ENCODE assay signal across 11 cellular contexts in the genomic region with DNA sequence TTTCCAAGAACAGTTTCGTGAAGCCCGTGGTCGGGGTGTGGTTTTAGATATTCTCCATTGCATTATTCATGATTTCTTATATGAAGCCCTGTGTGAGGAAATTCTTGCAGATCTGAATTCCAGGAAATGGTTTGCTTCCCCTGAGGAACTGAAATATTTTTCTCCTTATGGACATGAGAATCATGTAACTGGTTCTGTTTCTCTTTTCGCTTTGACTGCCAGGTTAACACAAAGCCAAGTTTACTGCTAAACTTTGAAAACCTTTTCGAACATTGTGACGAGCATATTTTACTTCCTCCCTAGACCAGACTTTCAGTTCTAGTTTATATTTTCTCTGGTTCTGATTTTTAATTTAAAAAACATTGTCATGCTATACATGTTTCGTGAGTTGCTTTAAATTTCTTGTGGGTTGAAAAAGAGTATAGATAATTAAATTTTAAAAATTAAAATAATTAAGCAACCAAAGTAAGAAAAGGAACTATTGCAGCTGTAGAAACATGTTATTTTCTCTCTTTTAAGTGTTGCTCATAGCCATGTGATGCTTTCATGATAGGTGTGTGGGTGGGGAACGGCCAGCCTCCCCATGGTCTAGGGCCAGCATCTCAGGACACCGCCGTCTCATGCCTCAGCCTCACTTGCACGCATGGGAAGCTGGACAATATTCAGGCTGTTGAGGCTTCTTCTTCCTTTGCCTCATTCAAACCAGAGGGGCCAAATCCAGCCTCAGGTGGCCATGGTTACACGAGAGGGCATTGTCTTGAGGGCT.
A peak's percentile ranks its signal among the peaks of the same experiment; 100 is the strongest.
DNase-seq lines count a peak whose midpoint lies in the region; ATAC-seq and TF ChIP-seq lines count a peak whose summit lies in the region.
"Had no signal": no experiment of that assay in that cellular context is flagged by ENCODE, and none has a peak within 500 bp of the region (broad histone marks: within the 10 kb centered on the region; RNA-seq: fewer than 3 reads in every experiment).

No MANE protein-coding gene starts in this region.

- ATAC-seq in heart right ventricle (peak in 6 of 8 donors; percentile 49 to 84 (median 71)), Right ventricle myocardium inferior (no peak), HG03039 (IDR thresholded peaks at IDR 0.05; ENCODE audit: unreplicated experiment) (peak; percentile 73), upper lobe of right lung (peak; percentile 94)
- ATAC-seq: stimulated activated naive CD8-positive, alpha-beta T cell treated with anti-CD3 and anti-CD28 coated beads, Interleukin-15, Interleukin-2, amounts not matched to agents 100 U/mL and 50 U/mL, for 24 hours had no signal

- H3K4me1 ChIP-seq in heart right ventricle (peaks cover 0 to 19% (median 4%) of the 10 kb centered on the region in 9 donors), adipocyte (ENCODE audit: control insufficient read depth, insufficient read depth, low read length) (peaks cover 30% of the 10 kb centered on the region), upper lobe of right lung (no peaks in the 10 kb centered on the region)
- H3K4me1 ChIP-seq: prostate gland had no signal

- no peaks in the 10 kb centered on the region for H3K9me3 ChIP-seq in heart right ventricle
- H3K9me3 ChIP-seq in adipocyte (ENCODE audit: control insufficient read depth, low read length): no peaks in the 10 kb centered on the region
- no peaks in the 10 kb centered on the region for H3K9me3 ChIP-seq in upper lobe of right lung
- H3K9me3 ChIP-seq: prostate gland had no signal

- peak overlapping the region; percentile 51 for H3K9ac ChIP-seq in adipocyte (ENCODE audit: low read length)

- intact Hi-C loops in heart right ventricle (cut with DNase I) (no loop called here), Right ventricle myocardium inferior (cut with DNase I) (no loop called here), upper lobe of right lung (cut with DNase I) (no loop called here)

- H3K36me3 ChIP-seq in heart right ventricle (peaks cover 0 to 7% (median 0%) of the 10 kb centered on the region in 9 donors), adipocyte (ENCODE audit: control insufficient read depth, insufficient read depth, low read length, severe bottlenecking) (no peaks in the 10 kb centered on the region), upper lobe of right lung (no peaks in the 10 kb centered on the region)
- H3K36me3 ChIP-seq: prostate gland had no signal

- H3K4me3 ChIP-seq in heart right ventricle (peak overlapping the region in 2 of 10 donors; percentile 2 to 16), adipocyte (ENCODE audit: low read length) (peak overlapping the region; percentile 69), upper lobe of right lung (no peak overlapping the region)
- H3K4me3 ChIP-seq: prostate gland had no signal

- H3K27ac ChIP-seq in heart right ventricle (peak overlapping the region in 5 of 10 donors; percentile 7 to 73 (median 23)), upper lobe of right lung (peak overlapping the region; percentile 52)
- H3K27ac ChIP-seq: prostate gland had no signal

- peak in 1 of 2 donors; percentile 16 for DNase-seq in heart right ventricle
- no peak for DNase-seq in Right ventricle myocardium inferior (ENCODE audit: missing footprints)
- DNase-seq in adipocyte (ENCODE audit: low read depth): peak; percentile 41
- DNase-seq in upper lobe of right lung: peak; percentile 73
- DNase-seq in SW480 (ENCODE audit: low spot score): no peak
- DNase-seq in GOT3 (lab: John Stamatoyannopoulos, UW): no peak
- DNase-seq in activated T-cell treated with anti-CD3 and anti-CD28 coated beads for 4 hours: no peak
- DNase-seq: aorta; stimulated activated naive CD8-positive, alpha-beta T cell treated with anti-CD3 and anti-CD28 coated beads, Interleukin-15, Interleukin-2, amounts not matched to agents 100 U/mL and 50 U/mL, for 24 hours had no signal

- H3K27me3 ChIP-seq in heart right ventricle (no peaks in the 10 kb centered on the region), adipocyte (replicated peaks; ENCODE audit: control insufficient read depth, insufficient read depth, low read length) (no peaks in the 10 kb centered on the region), upper lobe of right lung (no peaks in the 10 kb centered on the region)

- TF ChIP-seq CTCF in heart right ventricle (IDR thresholded peaks at IDR 0.05) (no peak), upper lobe of right lung (IDR thresholded peaks at IDR 0.05) (no peak)

- 55 to 69% methylated on average over 12 of the region's 12 CpGs for WGBS in heart right ventricle, 2 donors

Comparison
In these comparisons a context has a peak if more than half of its experiments do, and no peak if none do; other contexts are left out.
1. DNase-seq: peak in adipocyte (single experiment) and upper lobe of right lung (single experiment); none in Right ventricle myocardium inferior (single experiment), SW480 (single experiment), GOT3 (single experiment) and activated T-cell treated with anti-CD3 and anti-CD28 coated beads for 4 hours (single experiment).